10 cellular contexts compared by ENCODE assay signal in genomic region chr14:65478596-65478995, GRCh38.
DNase-seq lines count a peak whose midpoint lies in the region; ATAC-seq and TF ChIP-seq lines count a peak whose summit lies in the region.
"Had no signal": no experiment of that assay in that cellular context is flagged by ENCODE, and none has a peak within 500 bp of the region (broad histone marks: within the 10 kb centered on the region; RNA-seq: fewer than 3 reads in every experiment).

No MANE protein-coding gene starts in this region.

- H3K27me3 ChIP-seq in dorsolateral prefrontal cortex (no peaks in the 10 kb centered on the region), uterus (no peaks in the 10 kb centered on the region)

- peaks cover 19% of the 10 kb centered on the region for H3K36me3 Mint-ChIP-seq in activated T-cell treated with anti-CD3 and anti-CD28 coated beads, Interleukin-2, amount 50 U/mL, for 4 hours (ENCODE audit: insufficient read depth)

- TF ChIP-seq CTCF in dorsolateral prefrontal cortex (IDR thresholded peaks at IDR 0.05 in 54 of 56, conservative IDR thresholded peaks at IDR 0.05 in 2 of 56; ENCODE audit: low read depth in 1 of 56, partially characterized antibody in 56 of 56) (no peak), uterus (IDR thresholded peaks at IDR 0.05) (no peak)

- H3K4me3 Mint-ChIP-seq in activated T-cell treated with anti-CD3 and anti-CD28 coated beads, Interleukin-2, amount 50 U/mL, for 4 hours: no peak overlapping the region
- peak overlapping the region; percentile 31 to 46 for H3K4me3 Mint-ChIP-seq in stimulated activated naive CD8-positive, alpha-beta T cell treated with anti-CD3 and anti-CD28 coated beads, Interleukin-15, amount 100 ng/mL, for 72 hours

- no peak overlapping the region for H3K27ac Mint-ChIP-seq in stimulated activated naive CD8-positive, alpha-beta T cell treated with anti-CD3 and anti-CD28 coated beads, Interleukin-15, amount 100 ng/mL, for 72 hours

- H3K4me3 ChIP-seq in dorsolateral prefrontal cortex (no peak overlapping the region), uterus (no peak overlapping the region)

- H3K27ac ChIP-seq in dorsolateral prefrontal cortex (peak overlapping the region in 34 of 59 donors; percentile 5 to 79 (median 40)), uterus (no peak overlapping the region), caudate nucleus (ENCODE audit: low read depth, low read length) (no peak overlapping the region)

- H3K4me1 ChIP-seq in uterus: no peaks in the 10 kb centered on the region

- intact Hi-C loops in dorsolateral prefrontal cortex (cut with DNase I) (no loop called here), uterus (cut with DNase I; ENCODE audit: low total_unique reads) (no loop called here)

- H3K27me3 Mint-ChIP-seq in activated T-cell treated with anti-CD3 and anti-CD28 coated beads, Interleukin-2, amount 50 U/mL, for 4 hours (ENCODE audit: low read depth): no peaks in the 10 kb centered on the region
- H3K27me3 Mint-ChIP-seq in stimulated activated naive CD8-positive, alpha-beta T cell treated with anti-CD3 and anti-CD28 coated beads, Interleukin-15, amount 100 ng/mL, for 72 hours: no peaks in the 10 kb centered on the region

- DNase-seq in activated T-cell treated with anti-CD3 and anti-CD28 coated beads, Interleukin-2, amount 50 U/mL, for 4 hours: no peak
- no peak for DNase-seq in activated T-cell treated with anti-CD3 and anti-CD28 coated beads, Interleukin-2, amount 50 U/mL, for 48 hours
- DNase-seq in NCI-H2196 treated with DMSO at 0.1 percent for 48 hours (lab: John Stamatoyannopoulos, UW; ENCODE audit: unreplicated experiment) (peak; percentile 9), dorsolateral prefrontal cortex (no peak), uterus (no peak), caudate nucleus (lab: John Stamatoyannopoulos, UW) (no peak)
- DNase-seq in stimulated activated naive CD8-positive, alpha-beta T cell treated with anti-CD3 and anti-CD28 coated beads, Interleukin-15, amount 100 ng/mL, for 72 hours: no peak
- DNase-seq: head of caudate nucleus, NCI-H2227 treated with DMSO at 0.1 percent for 48 hours had no signal

- no peaks in the 10 kb centered on the region for H3K36me3 ChIP-seq in uterus

- H3K9me3 ChIP-seq in uterus: no peaks in the 10 kb centered on the region

- peak; percentile 71 to 82 for ATAC-seq in activated T-cell treated with anti-CD3 and anti-CD28 coated beads, Interleukin-2, amount 50 U/mL, for 4 hours
- peak; percentile 87 for ATAC-seq in stimulated activated naive CD8-positive, alpha-beta T cell treated with anti-CD3 and anti-CD28 coated beads, Interleukin-15, amount 100 ng/mL, for 72 hours
- no peak for ATAC-seq in GM18505 (IDR thresholded peaks at IDR 0.05; ENCODE audit: unreplicated experiment)

- peaks cover 72% of the 10 kb centered on the region for H3K4me1 Mint-ChIP-seq in activated T-cell treated with anti-CD3 and anti-CD28 coated beads, Interleukin-2, amount 50 U/mL, for 4 hours (ENCODE audit: low read depth)
- H3K4me1 Mint-ChIP-seq in stimulated activated naive CD8-positive, alpha-beta T cell treated with anti-CD3 and anti-CD28 coated beads, Interleukin-15, amount 100 ng/mL, for 72 hours: peaks cover 82% of the 10 kb centered on the region

- TF ChIP-seq POLR2A in uterus (IDR thresholded peaks at IDR 0.05) (no peak), GM18505 (IDR thresholded peaks at IDR 0.05; ENCODE audit: borderline replicate concordance, extremely low read depth, insufficient read depth, insufficient read length) (no peak)

- H3K9me3 Mint-ChIP-seq in activated T-cell treated with anti-CD3 and anti-CD28 coated beads, Interleukin-2, amount 50 U/mL, for 4 hours: no peaks in the 10 kb centered on the region
- H3K9me3 Mint-ChIP-seq in stimulated activated naive CD8-positive, alpha-beta T cell treated with anti-CD3 and anti-CD28 coated beads, Interleukin-15, amount 100 ng/mL, for 72 hours: no peaks in the 10 kb centered on the region

Comparison
In these comparisons a context has a peak if more than half of its experiments do, and no peak if none do; other contexts are left out.
1. H3K27ac ChIP-seq: peak in dorsolateral prefrontal cortex (34 of 59); none in uterus (0 of 2) and caudate nucleus (single experiment).